In genomic region chr17:43869031-43869430, GRCh38 we compare ENCODE assay signal across 5 cellular contexts. TPM values are rescaled to one million over a fixed set of nuclear protein-coding genes. Genes with fewer than 3 reads are reported as not detected.
"Had no signal": no experiment of that assay in that cellular context is flagged by ENCODE, and none has a peak within 500 bp of the region (broad histone marks: within the 10 kb centered on the region; RNA-seq: fewer than 3 reads in every experiment).

No MANE protein-coding gene starts in this region.

RNA-seq across cellular contexts. Expression of gene CD300LG, which starts 22.1 kb away (rescaled TPM):
- total RNA-seq: HepG2, HT-29, HT1080, IMR-90 had no signal
- polyA plus RNA-seq: HepG2, IgD-negative memory B cell, IMR-90 had no signal

RNA-seq across cellular contexts. Expression of gene MPP3, which starts 36.1 kb away (rescaled TPM):
- polyA plus RNA-seq: IgD-negative memory B cell had no signal
